In genomic region chr1:228073061-228073869, GRCh38 we compare ENCODE assay signal across 12 cellular contexts. TPM values are rescaled to one million over a fixed set of nuclear protein-coding genes. Genes with fewer than 3 reads are reported as not detected.
DNase-seq lines count a peak whose midpoint lies in the region; ATAC-seq and TF ChIP-seq lines count a peak whose summit lies in the region.
"Had no signal": no experiment of that assay in that cellular context is flagged by ENCODE, and none has a peak within 500 bp of the region (broad histone marks: within the 10 kb centered on the region; RNA-seq: fewer than 3 reads in every experiment).

No MANE protein-coding gene starts in this region.

- no peak overlapping the region for H4K91ac ChIP-seq in IMR-90 (ENCODE audit: insufficient read depth, low read depth, low read length)

- no peak overlapping the region for H2AK5ac ChIP-seq in IMR-90 (ENCODE audit: low read depth, low read length)

- H4K20me1 ChIP-seq in IMR-90 (ENCODE audit: insufficient read depth, low read length), result peaks cover 17% of the 10 kb centered on the region

- H3K27me3 ChIP-seq in IMR-90 (ENCODE audit: control insufficient read depth, insufficient read depth, low read length) (peaks cover 16% of the 10 kb centered on the region), spleen (replicated peaks in 1 of 7) (peaks cover 0 to 22% (median 0%) of the 10 kb centered on the region in 7 donors)

- no peak overlapping the region for H2BK5ac ChIP-seq in IMR-90 (ENCODE audit: low read depth, low read length, poor library complexity, severe bottlenecking)

- CTCF ChIA-PET in activated naive CD4-positive, alpha-beta T cell treated with anti-CD3 and anti-CD28 coated beads, Interleukin-2, amount 10 ng/mL, durations not matched to agents 7 days and 5 days (lab: Charles Lee), result no interaction called here
- CTCF ChIA-PET in activated naive CD4-positive, alpha-beta T cell treated with anti-CD3 and anti-CD28 coated beads for 36 hours (lab: Charles Lee), result interaction anchor here (1.5 kb wide), 1 partner anchor 68 kb away, joined by 3 read pairs; no protein-coding TSS in a partner anchor
- CTCF ChIA-PET in IMR-90 (lab: Yijun Ruan, JAX), result no interaction called here

- H3K56ac ChIP-seq in IMR-90 (ENCODE audit: extremely low read depth, insufficient read depth, low read length), result no peak overlapping the region

- no peak overlapping the region for H3K4me2 ChIP-seq in IMR-90 (ENCODE audit: low read depth, low read length)

- ATAC-seq in IMR-90 (ENCODE audit: low read depth) (no peak), left lobe of liver (no peak), HG02840 (IDR thresholded peaks at IDR 0.05; ENCODE audit: low FRiP score, unreplicated experiment) (no peak)

- H3K9me3 ChIP-seq in IMR-90 (ENCODE audit: control insufficient read depth, insufficient read depth, low read length) (no peaks in the 10 kb centered on the region), spleen (no peaks in the 10 kb centered on the region)

- H3K4me1 ChIP-seq in IMR-90 (ENCODE audit: control insufficient read depth, insufficient read depth, low read length) (no peaks in the 10 kb centered on the region), spleen (peaks cover 0 to 13% (median 3%) of the 10 kb centered on the region in 6 donors)

- H3K4ac ChIP-seq in IMR-90 (ENCODE audit: low read depth, low read length), result no peak overlapping the region

- H3K4me3 Mint-ChIP-seq in activated naive CD4-positive, alpha-beta T cell treated with anti-CD3 and anti-CD28 coated beads, Interleukin-2, amount 10 ng/mL, durations not matched to agents 7 days and 5 days, result no peak overlapping the region
- no peak overlapping the region for H3K4me3 Mint-ChIP-seq in activated naive CD4-positive, alpha-beta T cell treated with anti-CD3 and anti-CD28 coated beads for 36 hours
- H3K4me3 Mint-ChIP-seq: CD4-positive, CD25-positive, alpha-beta regulatory T cell had no signal

- POLR2A ChIA-PET in IMR-90 (lab: Charles Lee; ENCODE audit: unreplicated experiment), result no interaction called here

- H3K27ac ChIP-seq in IMR-90 (ENCODE audit: insufficient read depth, low read length), result no peak overlapping the region
- no peak overlapping the region for H3K27ac ChIP-seq in spleen

- 0 out of 4 replicates have a peak, but pooled peaks cover 0 to 3% of the 10 kb centered on the region in 2 experiments for H3K79me1 ChIP-seq in IMR-90 (ENCODE audit: low read depth in 1 of 2, low read length in 2 of 2)

- TF ChIP-seq RAD21 in IMR-90 (IDR thresholded peaks at IDR 0.05; ENCODE audit: low read length), result no peak

- H2BK120ac ChIP-seq in IMR-90 (ENCODE audit: low read depth, low read length), result no peak overlapping the region

- TF ChIP-seq CTCF in IMR-90 (conservative IDR thresholded peaks at IDR 0.05; ENCODE audit: low read depth, low read length), result no peak
- TF ChIP-seq CTCF in spleen (IDR thresholded peaks at IDR 0.05 in 8 of 11, conservative IDR thresholded peaks at IDR 0.05 in 3 of 11), result no peak

- no peak overlapping the region for H3K27ac Mint-ChIP-seq in activated naive CD4-positive, alpha-beta T cell treated with anti-CD3 and anti-CD28 coated beads, Interleukin-2, amount 10 ng/mL, durations not matched to agents 7 days and 5 days
- no peak overlapping the region for H3K27ac Mint-ChIP-seq in activated naive CD4-positive, alpha-beta T cell treated with anti-CD3 and anti-CD28 coated beads for 36 hours
- H3K27ac Mint-ChIP-seq: CD4-positive, CD25-positive, alpha-beta regulatory T cell had no signal

- DNase-seq in activated naive CD4-positive, alpha-beta T cell treated with anti-CD3 and anti-CD28 coated beads, Interleukin-2, amount 10 ng/mL, durations not matched to agents 7 days and 5 days, result peak; percentile 11
- no peak for DNase-seq in activated naive CD4-positive, alpha-beta T cell treated with anti-CD3 and anti-CD28 coated beads for 36 hours
- DNase-seq in IMR-90, result no peak
- DNase-seq in left lobe of liver (ENCODE audit: low spot score), result peak; percentile 34
- DNase-seq in spleen, result peak; percentile 71
- DNase-seq in DMS79 (lab: John Stamatoyannopoulos, UW), result no peak
- DNase-seq in NCI-H510A (lab: John Stamatoyannopoulos, UW), result no peak
- DNase-seq: AML-193; CD4-positive, CD25-positive, alpha-beta regulatory T cell; KG1; NCI-H187 treated with DMSO at 0.1 percent for 48 hours had no signal

- H2AFZ ChIP-seq in IMR-90 (replicated peaks; ENCODE audit: low read length, poor library complexity), result no peak overlapping the region

- no peaks in the 10 kb centered on the region for H3K36me3 ChIP-seq in IMR-90 (ENCODE audit: control insufficient read depth, insufficient read depth, low read length)
- H3K36me3 ChIP-seq in spleen, result no peaks in the 10 kb centered on the region

- H2BK20ac ChIP-seq in IMR-90 (ENCODE audit: low read depth, low read length), result no peak overlapping the region

- H3K27me3 Mint-ChIP-seq in activated naive CD4-positive, alpha-beta T cell treated with anti-CD3 and anti-CD28 coated beads, Interleukin-2, amount 10 ng/mL, durations not matched to agents 7 days and 5 days, result no peaks in the 10 kb centered on the region
- H3K27me3 Mint-ChIP-seq in activated naive CD4-positive, alpha-beta T cell treated with anti-CD3 and anti-CD28 coated beads for 36 hours (ENCODE audit: low read depth), result no peaks in the 10 kb centered on the region
- H3K27me3 Mint-ChIP-seq: CD4-positive, CD25-positive, alpha-beta regulatory T cell had no signal

- no peak for TF ChIP-seq POLR2A in IMR-90 (IDR thresholded peaks at IDR 0.05; ENCODE audit: low read depth, low read length)
- TF ChIP-seq POLR2A in spleen (IDR thresholded peaks at IDR 0.05), result no peak

- H3K23ac ChIP-seq in IMR-90 (ENCODE audit: low read depth, low read length), result no peak overlapping the region

- no peaks in the 10 kb centered on the region for H3K9me3 Mint-ChIP-seq in activated naive CD4-positive, alpha-beta T cell treated with anti-CD3 and anti-CD28 coated beads, Interleukin-2, amount 10 ng/mL, durations not matched to agents 7 days and 5 days
- H3K9me3 Mint-ChIP-seq in activated naive CD4-positive, alpha-beta T cell treated with anti-CD3 and anti-CD28 coated beads for 36 hours, result no peaks in the 10 kb centered on the region
- H3K9me3 Mint-ChIP-seq: CD4-positive, CD25-positive, alpha-beta regulatory T cell had no signal

- no peaks in the 10 kb centered on the region for H3K4me1 Mint-ChIP-seq in activated naive CD4-positive, alpha-beta T cell treated with anti-CD3 and anti-CD28 coated beads, Interleukin-2, amount 10 ng/mL, durations not matched to agents 7 days and 5 days
- no peaks in the 10 kb centered on the region for H3K4me1 Mint-ChIP-seq in activated naive CD4-positive, alpha-beta T cell treated with anti-CD3 and anti-CD28 coated beads for 36 hours (ENCODE audit: low read depth)

- WGBS in IMR-90 (ENCODE audit: extremely low coverage in 2 of 2, insufficient read length in 1 of 2), 2 experiments, result 66% methylated on average over 6 of the region's 23 CpGs; no CpG with 5 or more reads in 1 of the 2 experiments
- 67 to 77% (median 70%) methylated on average over 19 to 23 of the region's 23 CpGs for WGBS in spleen, 5 donors

- no peak overlapping the region for H3K18ac ChIP-seq in IMR-90 (ENCODE audit: low read depth, low read length)

- H3K9ac ChIP-seq in IMR-90 (ENCODE audit: low read depth, low read length), result no peak overlapping the region

- peak overlapping the region; percentile 16 for H2AK9ac ChIP-seq in IMR-90 (replicated peaks; ENCODE audit: low read depth, low read length, poor library complexity)

- intact Hi-C loops in activated naive CD4-positive, alpha-beta T cell treated with anti-CD3 and anti-CD28 coated beads for 36 hours (cut with micrococcal nuclease), result no loop called here
- intact Hi-C loops in IMR-90 (cut with micrococcal nuclease), result no loop called here
- intact Hi-C loops in spleen (cut with DNase I; ENCODE audit: low total_unique reads), result no loop called here

- no peaks in the 10 kb centered on the region for H3K9me1 ChIP-seq in IMR-90 (ENCODE audit: insufficient read depth, low read length)

- H3K4me3 ChIP-seq in IMR-90 (ENCODE audit: insufficient read depth, low read depth, low read length) (no peak overlapping the region), spleen (no peak overlapping the region)

- dilution Hi-C loops in IMR-90 (cut with HindIII; ENCODE audit: low sequenced_read_pairs, unreplicated experiment), result no loop called here

- no peak overlapping the region for H4K5ac ChIP-seq in IMR-90 (ENCODE audit: low read depth, low read length)

- no peak overlapping the region for H3K14ac ChIP-seq in IMR-90 (replicated peaks; ENCODE audit: low read depth, low read length)

- BruUV-seq in IMR-90 (replicated peaks; lab: Mats Ljungman, UMichigan), result no TSS peak

- in situ Hi-C loops in IMR-90 (cut with MboI; ENCODE audit: low sequenced_read_pairs), result no loop called here

- peaks cover 2% of the 10 kb centered on the region for H3K36me3 Mint-ChIP-seq in activated naive CD4-positive, alpha-beta T cell treated with anti-CD3 and anti-CD28 coated beads, Interleukin-2, amount 10 ng/mL, durations not matched to agents 7 days and 5 days
- no peaks in the 10 kb centered on the region for H3K36me3 Mint-ChIP-seq in activated naive CD4-positive, alpha-beta T cell treated with anti-CD3 and anti-CD28 coated beads for 36 hours (ENCODE audit: low read depth)
- H3K36me3 Mint-ChIP-seq: CD4-positive, CD25-positive, alpha-beta regulatory T cell had no signal

- H2BK15ac ChIP-seq in IMR-90 (ENCODE audit: low read depth, low read length), result no peak overlapping the region

- H4K8ac ChIP-seq in IMR-90 (ENCODE audit: low read depth in 2 of 2, low read length in 2 of 2), result no peak overlapping the region

RNA-seq across cellular contexts. Expression of gene ARF1, which starts 9.2 kb away (rescaled TPM):
- 100 to 1,000 TPM; 346 to 358 TPM for total RNA-seq in activated naive CD4-positive, alpha-beta T cell treated with anti-CD3 and anti-CD28 coated beads for 36 hours
- total RNA-seq in IMR-90 (2012; rRNA removed) (306 and 330 TPM in 2 replicates), left lobe of liver (172 TPM), spleen (100 to 1,000 TPM; 302 to 387 (median 338) TPM)
- polyA plus RNA-seq in IMR-90 (2012; rRNA removed) (1,099 and 1,100 TPM in 2 replicates), spleen (100 to 1,000 TPM; 150 to 282 (median 231) TPM)
- polyA plus RNA-seq in IMR-90 (2012; cell fraction: cytosol; rRNA removed), result 570 and 893 TPM in 2 replicates
- 435 and 685 TPM in 2 replicates for polyA plus RNA-seq in IMR-90 (2012; cell fraction: nucleus; rRNA removed; ENCODE audit: low replicate concordance)

RNA-seq across cellular contexts. Expression of gene C1orf35, which starts 29.9 kb away (rescaled TPM):
- 10 to 100 TPM; 14.5 to 16.2 TPM for total RNA-seq in activated naive CD4-positive, alpha-beta T cell treated with anti-CD3 and anti-CD28 coated beads for 36 hours
- total RNA-seq in IMR-90 (2012; rRNA removed) (4.3 and 4.7 TPM in 2 replicates), left lobe of liver (6.9 TPM), spleen (10 to 100 TPM in 6 of 7 donors, 1 to 10 TPM in 1; 7.3 to 14.2 (median 11.9) TPM)
- polyA plus RNA-seq in IMR-90 (2012; rRNA removed) (13.0 and 15.4 TPM in 2 replicates), spleen (10 to 100 TPM; 18.7 to 23.4 (median 21.7) TPM)
- polyA plus RNA-seq in IMR-90 (2012; cell fraction: cytosol; rRNA removed), result 20.6 and 27.3 TPM in 2 replicates
- 46.8 and 78.0 TPM in 2 replicates for polyA plus RNA-seq in IMR-90 (2012; cell fraction: nucleus; rRNA removed; ENCODE audit: low replicate concordance)

RNA-seq across cellular contexts. Expression of gene MRPL55, which starts 35.8 kb away (rescaled TPM):
- total RNA-seq in activated naive CD4-positive, alpha-beta T cell treated with anti-CD3 and anti-CD28 coated beads for 36 hours, result 10 to 100 TPM; 45.5 TPM
- total RNA-seq in IMR-90 (2012; rRNA removed) (48.9 TPM in 2 replicates), left lobe of liver (38.0 TPM), spleen (100 to 1,000 TPM in 1 of 7 donors, 10 to 100 TPM in 6; 32.3 to 103 (median 39.0) TPM)
- polyA plus RNA-seq in IMR-90 (2012; rRNA removed) (95.4 and 121 TPM in 2 replicates), spleen (100 to 1,000 TPM in 2 of 3 donors, 10 to 100 TPM in 1; 95.2 to 114 (median 111) TPM)
- 115 and 152 TPM in 2 replicates for polyA plus RNA-seq in IMR-90 (2012; cell fraction: cytosol; rRNA removed)
- polyA plus RNA-seq in IMR-90 (2012; cell fraction: nucleus; rRNA removed; ENCODE audit: low replicate concordance), result 146 and 244 TPM in 2 replicates

Comparison
In these comparisons a context has a peak if more than half of its experiments do, and no peak if none do; other contexts are left out.
1. DNase-seq: peak in activated naive CD4-positive, alpha-beta T cell treated with anti-CD3 and anti-CD28 coated beads, Interleukin-2, amount 10 ng/mL, durations not matched to agents 7 days and 5 days (single experiment), left lobe of liver (single experiment) and spleen (single experiment); none in activated naive CD4-positive, alpha-beta T cell treated with anti-CD3 and anti-CD28 coated beads for 36 hours (single experiment), IMR-90 (single experiment), DMS79 (single experiment) and NCI-H510A (single experiment).